In the genomic region with DNA sequence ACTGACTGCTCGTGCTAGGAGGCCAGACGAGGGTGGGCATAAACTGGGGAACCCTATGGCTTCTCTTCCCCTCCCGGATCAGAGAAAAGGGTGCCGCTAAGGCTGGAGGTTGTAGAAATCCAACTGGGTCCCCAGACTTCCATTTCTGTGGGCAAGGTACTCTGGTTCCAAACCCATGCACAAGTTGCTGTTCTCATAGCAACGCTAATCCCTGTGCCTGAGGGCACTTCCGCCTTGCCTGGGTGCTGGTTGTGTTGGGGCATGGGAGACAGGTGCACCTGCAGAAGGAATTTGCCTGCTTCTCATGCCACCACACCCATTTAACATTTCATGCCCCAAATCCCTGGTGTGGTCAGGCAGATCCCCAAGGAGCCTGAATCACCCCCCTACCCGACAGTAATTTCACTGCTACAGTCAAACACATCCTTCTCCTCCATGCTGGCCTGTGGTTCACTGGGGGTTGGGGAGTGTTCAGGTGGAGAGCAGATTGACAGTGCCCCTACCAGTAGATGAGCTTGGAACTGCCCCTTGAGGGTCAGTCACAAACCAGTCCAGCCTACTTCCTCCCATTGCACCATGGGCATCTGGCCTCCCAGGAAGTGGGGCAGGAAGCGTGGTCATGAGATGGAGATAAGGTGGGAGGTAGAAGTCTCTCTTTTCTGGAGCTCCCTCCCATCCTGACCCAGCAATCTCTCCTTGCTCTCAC, we compare ENCODE assay signal across 8 cellular contexts. TPM values are rescaled to one million over a fixed set of nuclear protein-coding genes. Genes with fewer than 3 reads are reported as not detected.
DNase-seq lines count a peak whose midpoint lies in the region; ATAC-seq and TF ChIP-seq lines count a peak whose summit lies in the region.

No MANE protein-coding gene starts in this region.

- H2AFZ ChIP-seq in neural progenitor cell (replicated peaks): no peak overlapping the region

- H3K79me2 ChIP-seq in neural progenitor cell (ENCODE audit: low read depth): peaks cover 8% of the 10 kb centered on the region

- H4K20me1 ChIP-seq in neural progenitor cell (ENCODE audit: low read depth): peaks cover 4% of the 10 kb centered on the region

- H3K9me3 ChIP-seq in MG63 (no peaks in the 10 kb centered on the region), WERI-Rb-1 (ENCODE audit: severe bottlenecking) (no peaks in the 10 kb centered on the region), neural progenitor cell (ENCODE audit: low read depth) (no peaks in the 10 kb centered on the region)

- peaks cover 34% of the 10 kb centered on the region for H3F3A ChIP-seq in neural progenitor cell (ENCODE audit: low read depth)

- ATAC-seq in esophagus mucosa: peak; percentile 75

- peaks cover 4% of the 10 kb centered on the region for H3K36me3 Mint-ChIP-seq in neural progenitor cell

- no peak overlapping the region for H3K9ac ChIP-seq in neural progenitor cell

- peak overlapping the region; percentile 88 for H3K4me3 Mint-ChIP-seq in neural progenitor cell

- peak overlapping the region; percentile 66 for H3K27ac Mint-ChIP-seq in neural progenitor cell

- peak; percentile 27 for DNase-seq in activated naive CD4-positive, alpha-beta T cell treated with Interleukin-2 at 50 U/mL for 16 hours
- no peak for DNase-seq in activated naive CD4-positive, alpha-beta T cell (lab: John Stamatoyannopoulos, UW)
- DNase-seq in MG63 (peak; percentile 17), WERI-Rb-1 (no peak), neural progenitor cell (ENCODE audit: low spot score) (peak; percentile 54), H4 (ENCODE audit: low spot score) (no peak), SHP77 treated with DMSO at 0.1 percent for 48 hours (lab: John Stamatoyannopoulos, UW) (no peak)

- H3K36me3 ChIP-seq in MG63 (peaks cover 11% of the 10 kb centered on the region), WERI-Rb-1 (peaks cover 13% of the 10 kb centered on the region), neural progenitor cell (no peaks in the 10 kb centered on the region)

- peak overlapping the region; percentile 99 for H3K4me2 ChIP-seq in neural progenitor cell

- peaks cover 9% of the 10 kb centered on the region for H3K4me1 ChIP-seq in neural progenitor cell

- peaks cover 1% of the 10 kb centered on the region for H3K27me3 Mint-ChIP-seq in neural progenitor cell (ENCODE audit: insufficient read depth, low read depth)

- no peaks in the 10 kb centered on the region for H3K9me3 Mint-ChIP-seq in neural progenitor cell

- no peak for TF ChIP-seq CTCF in WERI-Rb-1 (IDR thresholded peaks at IDR 0.05; ENCODE audit: low read depth, low read length)
- no peak for TF ChIP-seq CTCF in neural progenitor cell (IDR thresholded peaks at IDR 0.05)

- peak overlapping the region; percentile 83 for H3K4me3 ChIP-seq in MG63
- H3K4me3 ChIP-seq in WERI-Rb-1 (ENCODE audit: low read depth, low read length): peak overlapping the region; percentile 68
- peak overlapping the region; percentile 97 for H3K4me3 ChIP-seq in neural progenitor cell

- no peak overlapping the region for H3K27ac ChIP-seq in WERI-Rb-1
- H3K27ac ChIP-seq in neural progenitor cell: no peak overlapping the region

- peaks cover 30% of the 10 kb centered on the region for H3K4me1 Mint-ChIP-seq in neural progenitor cell

- H3K27me3 ChIP-seq in MG63 (no peaks in the 10 kb centered on the region), WERI-Rb-1 (ENCODE audit: insufficient read depth, low read depth, severe bottlenecking) (no peaks in the 10 kb centered on the region), neural progenitor cell (peaks cover 15% of the 10 kb centered on the region)

RNA-seq across cellular contexts. Expression of a gene that starts 1.2 kb away (rescaled TPM):
- total RNA-seq in MG63 (2014; rRNA removed; shearing (Covaris generic); ENCODE audit: low replicate concordance): 2.9 and 5.1 TPM in 2 replicates
- total RNA-seq in esophagus mucosa (6.5 TPM), neural progenitor cell (ENCODE audit: low replicate concordance) (1.5 and 3.7 TPM in 2 replicates)
- total RNA-seq in H4 (2014; rRNA removed; shearing (Covaris generic)): 2.3 and 5.1 TPM in 2 replicates

RNA-seq across cellular contexts. Expression of a gene that starts 6.7 kb away (rescaled TPM):
- 7.9 and 18.4 TPM in 2 replicates for total RNA-seq in MG63 (2014; rRNA removed; shearing (Covaris generic); ENCODE audit: low replicate concordance)
- total RNA-seq in esophagus mucosa: 36.3 TPM
- total RNA-seq in neural progenitor cell (ENCODE audit: low replicate concordance): 13.4 and 24.3 TPM in 2 replicates
- total RNA-seq in H4 (2014; rRNA removed; shearing (Covaris generic)): 25.0 and 43.7 TPM in 2 replicates

RNA-seq across cellular contexts. Expression of a gene that starts 13.1 kb away (rescaled TPM):
- 8.3 and 27.5 TPM in 2 replicates for total RNA-seq in MG63 (2014; rRNA removed; shearing (Covaris generic); ENCODE audit: low replicate concordance)
- 13.2 TPM for total RNA-seq in esophagus mucosa
- total RNA-seq in neural progenitor cell (ENCODE audit: low replicate concordance): 32.5 and 47.3 TPM in 2 replicates
- 6.1 and 7.2 TPM in 2 replicates for total RNA-seq in H4 (2014; rRNA removed; shearing (Covaris generic))

RNA-seq across cellular contexts. Expression of a gene that starts 23.6 kb away (rescaled TPM):
- total RNA-seq in MG63 (2014; rRNA removed; shearing (Covaris generic); ENCODE audit: low replicate concordance): 35.5 and 54.7 TPM in 2 replicates
- total RNA-seq in esophagus mucosa (23.7 TPM), neural progenitor cell (ENCODE audit: low replicate concordance) (30.0 and 31.1 TPM in 2 replicates)
- total RNA-seq in H4 (2014; rRNA removed; shearing (Covaris generic)): 6.2 and 16.4 TPM in 2 replicates

RNA-seq across cellular contexts. Expression of a gene that starts 40.5 kb away (rescaled TPM):
- not detected in 2 replicates for total RNA-seq in MG63 (2014; rRNA removed; shearing (Covaris generic); ENCODE audit: low replicate concordance)
- total RNA-seq in esophagus mucosa (0.52 TPM), neural progenitor cell (ENCODE audit: low replicate concordance) (0.24 and 0.65 TPM in 2 replicates)
- 0.25 TPM in 1 of 2 replicates, not detected in the other for total RNA-seq in H4 (2014; rRNA removed; shearing (Covaris generic))

Comparison
In these comparisons a context has a peak if more than half of its experiments do, and no peak if none do; other contexts are left out.
1. DNase-seq: peak in activated naive CD4-positive, alpha-beta T cell treated with Interleukin-2 at 50 U/mL for 16 hours (single experiment), MG63 (single experiment) and neural progenitor cell (single experiment); none in activated naive CD4-positive, alpha-beta T cell (0 of 4), WERI-Rb-1 (single experiment), H4 (single experiment) and SHP77 treated with DMSO at 0.1 percent for 48 hours (single experiment).
2. Peak in every context shown above with its lines, with median percentiles within 50 percentile points of each other: H3K4me3 ChIP-seq.